In the genomic region with DNA sequence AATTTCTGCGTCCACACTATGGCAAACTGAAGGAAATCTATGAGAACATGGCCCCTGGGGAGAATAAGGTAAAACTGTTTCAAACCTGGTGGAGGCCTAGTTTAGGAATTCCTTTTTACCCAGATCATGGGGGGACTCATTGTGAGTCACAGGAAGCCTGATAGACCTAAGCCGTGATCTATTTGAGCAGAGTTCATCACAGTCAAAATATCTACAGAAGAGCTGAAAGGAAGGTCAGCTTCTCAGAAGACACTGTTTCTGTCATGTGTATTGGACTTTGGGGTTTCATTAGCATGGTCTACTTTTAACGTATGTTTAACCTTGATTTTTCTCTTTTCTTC, we compare ENCODE assay signal across 10 cellular contexts. TPM values are rescaled to one million over a fixed set of nuclear protein-coding genes. Genes with fewer than 3 reads are reported as not detected.
DNase-seq lines count a peak whose midpoint lies in the region; ATAC-seq and TF ChIP-seq lines count a peak whose summit lies in the region.
"Had no signal": no experiment of that assay in that cellular context is flagged by ENCODE, and none has a peak within 500 bp of the region (broad histone marks: within the 10 kb centered on the region; RNA-seq: fewer than 3 reads in every experiment).

No MANE protein-coding gene starts in this region.

- POLR2A ChIA-PET in CD8-positive, alpha-beta T cell (lab: Charles Lee), result interaction anchor here (0.6 to 1.6 kb wide), 2 partner anchors 166 to 515 kb away, joined by 3 to 5 read pairs; a partner anchor contains a TSS
- POLR2A ChIA-PET in naive thymus-derived CD4-positive, alpha-beta T cell (lab: Charles Lee), result interaction anchor here (0.6 to 2.8 kb wide), 3 partner anchors 9 to 51 kb away, joined by 3 to 7 read pairs (median 4); a partner anchor contains a TSS
- POLR2A ChIA-PET in HEK293T (lab: Yijun Ruan, JAX), result no interaction called here

- dilution Hi-C loops in mammary epithelial cell (cut with HindIII; ENCODE audit: low sequenced_read_pairs), result no loop called here

- H4K20me1 ChIP-seq in Karpas-422 (ENCODE audit: insufficient read depth, low read depth, low read length) (peaks cover 11% of the 10 kb centered on the region; the same call in 1 of the 2 replicates), mammary epithelial cell (ENCODE audit: insufficient read depth, low read length) (no peaks in the 10 kb centered on the region)

- in situ Hi-C loops in mammary epithelial cell (cut with MboI; ENCODE audit: low sequenced_read_pairs in 2 of 2), result no loop called here

- no peak for TF ChIP-seq CTCF in CD8-positive, alpha-beta T cell (IDR thresholded peaks at IDR 0.05)
- TF ChIP-seq CTCF in mammary epithelial cell (conservative IDR thresholded peaks at IDR 0.05 in 1 of 2, IDR thresholded peaks at IDR 0.05 in 1 of 2; ENCODE audit: extremely low read depth in 1 of 2, insufficient read depth in 1 of 2, low read depth in 1 of 2, low read length in 2 of 2), result no peak

- CTCF ChIA-PET in CD8-positive, alpha-beta T cell (lab: Charles Lee), result interaction anchor here (1.0 kb wide), 1 partner anchor 50 kb away, joined by 4 read pairs; a partner anchor contains a TSS
- CTCF ChIA-PET in mammary epithelial cell (lab: Charles Lee; ENCODE audit: low non-redundant PET), result interaction anchor here (0.6 kb wide), 2 partner anchors 17 to 416 kb away, joined by 3 to 4 read pairs; a partner anchor contains a TSS
- CTCF ChIA-PET in naive thymus-derived CD4-positive, alpha-beta T cell (lab: Charles Lee), result interaction anchor here (1.0 kb wide), 1 partner anchor 291 kb away, joined by 3 read pairs; no protein-coding TSS in a partner anchor
- CTCF ChIA-PET in HEK293T (lab: Yijun Ruan, JAX), result no interaction called here

- H2AFZ ChIP-seq in Karpas-422 (ENCODE audit: low read length) (no peak overlapping the region), mammary epithelial cell (ENCODE audit: low read depth, low read length) (no peak overlapping the region)

- no peaks in the 10 kb centered on the region for H3K9me3 Mint-ChIP-seq in CD8-positive, alpha-beta T cell
- H3K9me3 Mint-ChIP-seq in naive thymus-derived CD4-positive, alpha-beta T cell, result no peaks in the 10 kb centered on the region

- H3K36me3 Mint-ChIP-seq in CD8-positive, alpha-beta T cell, result peaks cover 57% of the 10 kb centered on the region
- peaks cover 4 to 37% (median 21%) of the 10 kb centered on the region in 5 donors for H3K36me3 Mint-ChIP-seq in naive thymus-derived CD4-positive, alpha-beta T cell

- no TSS peak for BruUV-seq in mammary epithelial cell (replicated peaks; lab: Mats Ljungman, UMichigan)

- H3K27me3 Mint-ChIP-seq in CD8-positive, alpha-beta T cell (ENCODE audit: low read depth), result no peaks in the 10 kb centered on the region
- H3K27me3 Mint-ChIP-seq in naive thymus-derived CD4-positive, alpha-beta T cell, result peaks cover 0 to 4% (median 0%) of the 10 kb centered on the region in 5 donors

- peaks cover 37% of the 10 kb centered on the region for H3K36me3 ChIP-seq in CD8-positive, alpha-beta T cell (ENCODE audit: insufficient read depth, low read length)
- H3K36me3 ChIP-seq in Karpas-422 (ENCODE audit: insufficient read depth, low read length) (peaks cover 47% of the 10 kb centered on the region), mammary epithelial cell (ENCODE audit: insufficient read depth, low read length) (peaks cover 41% of the 10 kb centered on the region)
- peaks cover 32 to 41% (median 39%) of the 10 kb centered on the region in 3 experiments for H3K36me3 ChIP-seq in naive thymus-derived CD4-positive, alpha-beta T cell (ENCODE audit: control insufficient read depth in 2 of 3, insufficient read depth in 3 of 3, low read length in 3 of 3)

- no peak for DNase-seq in CD8-positive, alpha-beta T cell
- DNase-seq in Karpas-422 (no peak), mammary epithelial cell (peak; percentile 65), SKM-1 (lab: John Stamatoyannopoulos, UW; ENCODE audit: unreplicated experiment) (no peak), HEK293T (ENCODE audit: extremely low spot score) (no peak), NCI-H1694 treated with DMSO at 0.1 percent for 48 hours (lab: John Stamatoyannopoulos, UW) (no peak)
- no peak for DNase-seq in naive thymus-derived CD4-positive, alpha-beta T cell
- DNase-seq: NCI-H1436, sigmoid colon had no signal

- H3K4me3 ChIP-seq in CD8-positive, alpha-beta T cell (ENCODE audit: low read depth, low read length), result no peak overlapping the region
- H3K4me3 ChIP-seq in Karpas-422 (ENCODE audit: low read length) (peak overlapping the region; percentile 77), mammary epithelial cell (replicated peaks in 1 of 3; ENCODE audit: insufficient read depth in 1 of 3, low read depth in 2 of 3, low read length in 3 of 3) (peak overlapping the region; percentile 80 to 100 (median 90))
- H3K4me3 ChIP-seq in naive thymus-derived CD4-positive, alpha-beta T cell (ENCODE audit: low read length), result peak overlapping the region; percentile 63

- intact Hi-C loops in CD8-positive, alpha-beta T cell (cut with DNase I, micrococcal nuclease), result loop anchor here in 1 of 2 experiments (1.0 kb wide), 1 partner anchor 11 kb away; no protein-coding TSS in a partner anchor
- intact Hi-C loops in mammary epithelial cell (cut with micrococcal nuclease), result no loop called here
- intact Hi-C loops in naive thymus-derived CD4-positive, alpha-beta T cell (cut with micrococcal nuclease), result no loop called here

- ATAC-seq in CD8-positive, alpha-beta T cell, result no peak
- ATAC-seq in naive thymus-derived CD4-positive, alpha-beta T cell, result no peak
- ATAC-seq in GM19351 (IDR thresholded peaks at IDR 0.05; ENCODE audit: unreplicated experiment), result no peak

- H3K27me3 ChIP-seq in CD8-positive, alpha-beta T cell (ENCODE audit: insufficient read depth, low read length), result no peaks in the 10 kb centered on the region
- no peaks in the 10 kb centered on the region for H3K27me3 ChIP-seq in Karpas-422 (ENCODE audit: low read length)
- no peaks in the 10 kb centered on the region for H3K27me3 ChIP-seq in mammary epithelial cell (ENCODE audit: insufficient read depth, low read length)
- H3K27me3 ChIP-seq in naive thymus-derived CD4-positive, alpha-beta T cell (ENCODE audit: control insufficient read depth in 2 of 2, insufficient read depth in 2 of 2, low read length in 2 of 2), result no peaks in the 10 kb centered on the region
- H3K27me3 ChIP-seq: sigmoid colon had no signal

- H3K9me2 ChIP-seq in Karpas-422 (replicated peaks; ENCODE audit: insufficient read depth, low read length), result no peaks in the 10 kb centered on the region

- no peak overlapping the region for H3K27ac ChIP-seq in CD8-positive, alpha-beta T cell (ENCODE audit: low read depth, low read length)
- H3K27ac ChIP-seq in Karpas-422 (ENCODE audit: low read length), result no peak overlapping the region
- H3K27ac ChIP-seq in mammary epithelial cell (ENCODE audit: insufficient read depth, low read depth, low read length), result peak overlapping the region; percentile 79
- H3K27ac ChIP-seq in naive thymus-derived CD4-positive, alpha-beta T cell (ENCODE audit: low read depth, low read length), result no peak overlapping the region

- H3K4me2 ChIP-seq in Karpas-422 (ENCODE audit: low read depth, low read length, poor library complexity, severe bottlenecking) (peak overlapping the region; percentile 93), mammary epithelial cell (ENCODE audit: insufficient read depth, low read depth, low read length) (peak overlapping the region; percentile 94)

- peak overlapping the region; percentile 91 for H3K27ac Mint-ChIP-seq in CD8-positive, alpha-beta T cell
- peak overlapping the region in 6 of 9 donors; percentile 60 to 92 (median 90) for H3K27ac Mint-ChIP-seq in naive thymus-derived CD4-positive, alpha-beta T cell

- peak overlapping the region; percentile 93 for H3K4me3 Mint-ChIP-seq in CD8-positive, alpha-beta T cell
- peak overlapping the region; percentile 89 to 97 (median 94) for H3K4me3 Mint-ChIP-seq in naive thymus-derived CD4-positive, alpha-beta T cell

- peak overlapping the region; percentile 76 for H3K9ac ChIP-seq in Karpas-422 (ENCODE audit: low read length)
- peak overlapping the region; percentile 95 for H3K9ac ChIP-seq in mammary epithelial cell (ENCODE audit: insufficient read depth, low read length)

- WGBS in mammary epithelial cell (ENCODE audit: low coverage, missing lambda C conversion rate), result 30% methylated on average over 3 of the region's 3 CpGs

- H3K79me2 ChIP-seq in Karpas-422 (ENCODE audit: low read length), result peaks cover 36% of the 10 kb centered on the region
- H3K79me2 ChIP-seq in mammary epithelial cell (ENCODE audit: insufficient read depth, low read length), result peaks cover 62% of the 10 kb centered on the region

- H3K4me1 Mint-ChIP-seq in CD8-positive, alpha-beta T cell (ENCODE audit: low read depth), result peaks cover 32% of the 10 kb centered on the region
- H3K4me1 Mint-ChIP-seq in naive thymus-derived CD4-positive, alpha-beta T cell, result peaks cover 15 to 37% (median 28%) of the 10 kb centered on the region in 7 donors

- no peaks in the 10 kb centered on the region for H3K9me3 ChIP-seq in CD8-positive, alpha-beta T cell (ENCODE audit: low read length)
- H3K9me3 ChIP-seq in Karpas-422 (ENCODE audit: low read length) (no peaks in the 10 kb centered on the region), mammary epithelial cell (replicated peaks; ENCODE audit: insufficient read depth, low read length) (no peaks in the 10 kb centered on the region)
- H3K9me3 ChIP-seq in naive thymus-derived CD4-positive, alpha-beta T cell (ENCODE audit: control insufficient read depth in 2 of 3, low read length in 3 of 3), result no peaks in the 10 kb centered on the region
- H3K9me3 ChIP-seq: sigmoid colon had no signal

- H3K4me1 ChIP-seq in CD8-positive, alpha-beta T cell (ENCODE audit: insufficient read depth, low read length), result peaks cover 10% of the 10 kb centered on the region
- H3K4me1 ChIP-seq in Karpas-422 (ENCODE audit: low read length) (peaks cover 16% of the 10 kb centered on the region), mammary epithelial cell (ENCODE audit: insufficient read depth, low read length) (peaks cover 16% of the 10 kb centered on the region)
- H3K4me1 ChIP-seq in naive thymus-derived CD4-positive, alpha-beta T cell (ENCODE audit: control insufficient read depth in 2 of 2, insufficient read depth in 2 of 2, low read length in 2 of 2), result peaks cover 12 to 15% of the 10 kb centered on the region in 2 donors

RNA-seq across cellular contexts. Expression of a gene that starts 1.3 kb away (rescaled TPM):
- 100 to 1,000 TPM; 168 to 174 TPM for total RNA-seq in CD8-positive, alpha-beta T cell
- 235 and 301 TPM in 2 replicates for total RNA-seq in Karpas-422 (2014; rRNA removed; shearing (Covaris generic); ENCODE audit: low replicate concordance)
- total RNA-seq in mammary epithelial cell, result 100 to 1,000 TPM; 276 to 541 TPM
- polyA plus RNA-seq in mammary epithelial cell, result 485 TPM
- polyA minus RNA-seq in mammary epithelial cell, result 594 TPM
- 100 to 1,000 TPM; 139 to 204 (median 149) TPM for total RNA-seq in naive thymus-derived CD4-positive, alpha-beta T cell
- 100 to 1,000 TPM; 181 to 200 TPM for polyA plus RNA-seq in naive thymus-derived CD4-positive, alpha-beta T cell

RNA-seq across cellular contexts. Expression of a gene that starts 14.1 kb away (rescaled TPM):
- total RNA-seq in CD8-positive, alpha-beta T cell, result 100 to 1,000 TPM; 220 to 235 TPM
- 177 and 369 TPM in 2 replicates for total RNA-seq in Karpas-422 (2014; rRNA removed; shearing (Covaris generic); ENCODE audit: low replicate concordance)
- 100 to 1,000 TPM; 278 to 534 TPM for total RNA-seq in mammary epithelial cell
- 528 TPM for polyA plus RNA-seq in mammary epithelial cell
- polyA minus RNA-seq in mammary epithelial cell, result 785 TPM
- total RNA-seq in naive thymus-derived CD4-positive, alpha-beta T cell, result 100 to 1,000 TPM; 200 to 341 (median 256) TPM
- 10 to 100 TPM; 19.1 to 59.1 TPM for polyA plus RNA-seq in naive thymus-derived CD4-positive, alpha-beta T cell

RNA-seq across cellular contexts. Expression of a gene that starts 24.5 kb away (rescaled TPM):
- not detected for total RNA-seq in CD8-positive, alpha-beta T cell
- 0.15 TPM in 1 of 2 replicates, not detected in the other for total RNA-seq in Karpas-422 (2014; rRNA removed; shearing (Covaris generic); ENCODE audit: low replicate concordance)
- total RNA-seq in mammary epithelial cell, result under 1 TPM in 1 of 2 donors, not detected in 1; 0.33 TPM
- not detected for polyA plus RNA-seq in mammary epithelial cell
- polyA minus RNA-seq in mammary epithelial cell, result not detected
- total RNA-seq in naive thymus-derived CD4-positive, alpha-beta T cell, result not detected
- polyA plus RNA-seq in naive thymus-derived CD4-positive, alpha-beta T cell, result not detected

RNA-seq across cellular contexts. Expression of a gene that starts 37.1 kb away (rescaled TPM):
- 10 to 100 TPM in 1 of 2 experiments, 1 to 10 TPM in 1; 9.8 to 11.1 TPM for total RNA-seq in CD8-positive, alpha-beta T cell
- 23.0 and 26.1 TPM in 2 replicates for total RNA-seq in Karpas-422 (2014; rRNA removed; shearing (Covaris generic); ENCODE audit: low replicate concordance)
- 10 to 100 TPM; 10.7 to 15.5 TPM for total RNA-seq in mammary epithelial cell
- polyA plus RNA-seq in mammary epithelial cell, result 12.1 TPM
- polyA minus RNA-seq in mammary epithelial cell, result 14.8 TPM
- 10 to 100 TPM in 3 of 5 experiments, 1 to 10 TPM in 2; 5.7 to 13.4 (median 10.3) TPM for total RNA-seq in naive thymus-derived CD4-positive, alpha-beta T cell
- 1 to 10 TPM; 2.2 to 2.5 TPM for polyA plus RNA-seq in naive thymus-derived CD4-positive, alpha-beta T cell

RNA-seq across cellular contexts. Expression of a gene that starts 39.0 kb away (rescaled TPM):
- not detected for total RNA-seq in CD8-positive, alpha-beta T cell
- 5.0 and 9.5 TPM in 2 replicates for total RNA-seq in Karpas-422 (2014; rRNA removed; shearing (Covaris generic); ENCODE audit: low replicate concordance)
- total RNA-seq in mammary epithelial cell, result 1 to 10 TPM in 1 of 2 donors, not detected in 1; 3.7 TPM
- 0.92 TPM for polyA plus RNA-seq in mammary epithelial cell
- polyA minus RNA-seq in mammary epithelial cell, result 0.98 TPM
- not detected for total RNA-seq in naive thymus-derived CD4-positive, alpha-beta T cell
- not detected for polyA plus RNA-seq in naive thymus-derived CD4-positive, alpha-beta T cell
